In the genomic region with DNA sequence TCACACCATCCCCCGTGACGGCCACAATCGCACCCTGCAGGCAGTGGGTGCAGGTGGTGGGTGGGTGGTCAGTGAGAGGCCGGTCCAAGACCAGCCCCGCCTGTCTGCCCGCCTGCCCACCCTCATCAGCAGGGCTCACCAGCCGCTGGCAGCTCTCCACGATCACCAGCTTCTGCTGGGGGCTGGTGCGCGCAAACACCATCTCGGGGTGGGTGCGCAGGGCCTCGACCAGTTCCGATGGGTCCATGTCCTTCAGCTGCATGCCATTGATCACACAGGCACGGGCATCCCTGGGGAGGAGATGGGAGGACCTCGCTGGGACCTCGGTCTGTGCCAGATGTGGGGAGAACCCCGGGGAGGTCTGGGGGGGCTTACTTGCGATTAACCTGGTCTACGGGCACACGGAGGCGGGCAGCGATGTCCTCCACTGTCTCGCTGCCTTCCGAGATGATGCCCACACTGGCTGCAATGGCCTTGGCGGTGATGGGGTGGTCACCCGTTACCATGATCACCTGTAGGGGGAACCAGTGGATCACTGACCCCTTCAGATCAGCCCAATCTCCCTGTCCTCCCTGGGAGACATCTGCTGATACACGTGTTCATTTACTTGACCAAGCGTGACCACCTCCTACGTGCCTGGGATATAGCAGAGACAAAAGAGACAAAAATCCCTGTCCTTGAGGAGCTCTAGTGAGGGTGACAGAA, we compare ENCODE assay signal across 12 cellular contexts. TPM values are rescaled to one million over a fixed set of nuclear protein-coding genes. Genes with fewer than 3 reads are reported as not detected.
A peak's percentile ranks its signal among the peaks of the same experiment; 100 is the strongest.
DNase-seq lines count a peak whose midpoint lies in the region; ATAC-seq, FAIRE-seq and TF ChIP-seq lines count a peak whose summit lies in the region.
"Had no signal": no experiment of that assay in that cellular context is flagged by ENCODE, and none has a peak within 500 bp of the region (broad histone marks: within the 10 kb centered on the region; RNA-seq: fewer than 3 reads in every experiment).

No MANE protein-coding gene starts in this region.

- ATAC-seq in GM12878: peak; percentile 46
- ATAC-seq in GM21737 (IDR thresholded peaks at IDR 0.05; ENCODE audit: unreplicated experiment): no peak

- H3K27ac ChIP-seq in GM12878 (ENCODE audit: control insufficient read depth, insufficient read depth): no peak overlapping the region
- H3K27ac ChIP-seq: BLaER1 treated with 17β-estradiol and CSF1 and Interleukin-3, amounts not matched to agents 10 nM and 100 nM; thoracic aorta had no signal

- no peak for TF ChIP-seq POLR2A in NB4 (IDR thresholded peaks at IDR 0.05; ENCODE audit: extremely low read depth, insufficient read length)
- no peak for TF ChIP-seq POLR2A in GM12878 (IDR thresholded peaks at IDR 0.05; ENCODE audit: low read depth, low read length)

- DNase-seq in NCI-H1105 treated with DMSO at 0.1 percent for 48 hours (lab: John Stamatoyannopoulos, UW) (peak; percentile 15), NCI-H1105 (lab: John Stamatoyannopoulos, UW) (no peak), NB4 (ENCODE audit: low read depth) (peak; percentile 38), GM12878 (ENCODE audit: low read depth, low spot score) (no peak), renal cortical epithelial cell (ENCODE audit: low read depth) (peak; percentile 27), NCI-H187 treated with DMSO at 0.1 percent for 48 hours (lab: John Stamatoyannopoulos, UW) (no peak), NCI-H2081 treated with DMSO at 0.1 percent for 48 hours (lab: John Stamatoyannopoulos, UW) (no peak)
- DNase-seq: activated CD4-positive, CD25-positive, alpha-beta regulatory T cell treated with anti-CD3 and anti-CD28 coated beads, Interleukin-2, amount 50 U/mL, for 72 hours had no signal

- no peak overlapping the region for H3K9ac ChIP-seq in GM12878 (ENCODE audit: control insufficient read depth, insufficient read depth, low read length)
- H3K9ac ChIP-seq: BLaER1 treated with 17β-estradiol and CSF1 and Interleukin-3, amounts not matched to agents 10 nM and 100 nM had no signal

- no peak for FAIRE-seq in GM12878 (lab: Jason Lieb, UNC)

- intact Hi-C loops in GM12878 (cut with micrococcal nuclease; ENCODE audit: unreplicated experiment): no loop called here

- 60% methylated on average over 27 of the region's 30 CpGs for WGBS in GM12878 (ENCODE audit: insufficient coverage, insufficient replicate concordance, low lambda C conversion rate, missing lambda C conversion rate)

- no TSS peak for BruUV-seq in GM12878 (replicated peaks; lab: Mats Ljungman, UMichigan)

- peaks cover 23% of the 10 kb centered on the region for H3K4me1 ChIP-seq in GM12878 (ENCODE audit: control insufficient read depth, insufficient read depth, low read length)

- SMC1A ChIA-PET in GM12878 (lab: Charles Lee; ENCODE audit: uncharacterized antibody, unreplicated experiment): interaction anchor here (0.7 to 1.4 kb wide), 4 partner anchors 11 to 217 kb away, joined by 3 to 4 read pairs (median 3); no protein-coding TSS in a partner anchor

- H3K27me3 ChIP-seq in GM12878 (replicated peaks in 1 of 2; ENCODE audit: control insufficient read depth in 2 of 2, insufficient read depth in 2 of 2, low read length in 1 of 2): no peaks in the 10 kb centered on the region; a peak in 2 of 4 replicates

- no peak overlapping the region for H3K4me2 ChIP-seq in GM12878 (ENCODE audit: control insufficient read depth, insufficient read depth)
- H3K4me2 ChIP-seq: BLaER1 treated with 17β-estradiol and CSF1 and Interleukin-3, amounts not matched to agents 10 nM and 100 nM had no signal

- no peak overlapping the region for H3K4me3 ChIP-seq in NB4 (ENCODE audit: low read depth, low read length)
- H3K4me3 ChIP-seq in GM12878: no peak overlapping the region
- H3K4me3 ChIP-seq: BLaER1 treated with 17β-estradiol and CSF1 and Interleukin-3, amounts not matched to agents 10 nM and 100 nM; thoracic aorta had no signal

- H4K20me1 ChIP-seq in GM12878 (ENCODE audit: control insufficient read depth, insufficient read depth): no peaks in the 10 kb centered on the region

- POLR2A ChIA-PET in GM12878 (lab: Charles Lee): no interaction called here

- no peaks in the 10 kb centered on the region for H3K79me2 ChIP-seq in GM12878 (ENCODE audit: control insufficient read depth, insufficient read depth, low read length)

- in situ Hi-C loops in GM12878 (cut with MboI): no loop called here

- H3K36me3 ChIP-seq in GM12878 (ENCODE audit: control insufficient read depth in 2 of 2, insufficient read depth in 2 of 2, low read length in 1 of 2): no peaks in the 10 kb centered on the region; a peak in 1 of 4 replicates
- H3K36me3 ChIP-seq: thoracic aorta had no signal

- H3K9me3 ChIP-seq in GM12878 (replicated peaks; ENCODE audit: control insufficient read depth, insufficient read depth, low read length): no peaks in the 10 kb centered on the region; the same call in 2 of the 3 replicates
- H3K9me3 ChIP-seq: BLaER1 treated with 17β-estradiol and CSF1 and Interleukin-3, amounts not matched to agents 10 nM and 100 nM; thoracic aorta had no signal

- CTCF ChIA-PET in GM12878 (lab: Yijun Ruan, JAX): interaction anchor here (1.2 to 1.8 kb wide), 3 partner anchors 33 to 137 kb away, joined by 3 to 5 read pairs (median 4); no protein-coding TSS in a partner anchor

- no peak for TF ChIP-seq EP300 in GM12878 (IDR thresholded peaks at IDR 0.05; ENCODE audit: borderline replicate concordance in 1 of 2, control insufficient read depth in 1 of 2, low read depth in 2 of 2, low read length in 2 of 2)

- peak; percentile 31 for TF ChIP-seq RAD21 in GM12878 (IDR thresholded peaks at IDR 0.05; ENCODE audit: insufficient read depth, low read depth, low read length)

- RAD21 ChIA-PET in GM12878 (lab: Charles Lee; ENCODE audit: unreplicated experiment): no interaction called here

- H2AFZ ChIP-seq in GM12878 (ENCODE audit: control insufficient read depth, low read depth, low read length): no peak overlapping the region

- TF ChIP-seq CTCF in NB4 (IDR thresholded peaks at IDR 0.05; ENCODE audit: low read depth, low read length) (no peak), GM12878 (IDR thresholded peaks at IDR 0.05 in 2 of 3, conservative IDR thresholded peaks at IDR 0.05 in 1 of 3; ENCODE audit: control insufficient read depth in 2 of 3, extremely low read depth in 1 of 3, insufficient read depth in 1 of 3, low read depth in 3 of 3, low read length in 3 of 3) (peak; percentile 21 to 40 (median 21); a peak in 3 of 6 replicates)

RNA-seq across cellular contexts. Expression of a gene that starts 8.0 kb away (rescaled TPM):
- 5.0 and 5.2 TPM in 2 replicates for total RNA-seq in GM12878 (2013; cell fraction: nucleolus; rRNA removed)
- total RNA-seq in GM12878 (2014; rRNA removed): 0.11 TPM in 2 replicates
- not detected in 2 replicates for total RNA-seq in GM12878 (2014; rRNA removed; fragmentation: Illumina TruSeq; extraction: Trizol)
- 0.16 and 0.18 TPM in 2 replicates for total RNA-seq in GM12878 (2021)
- polyA plus RNA-seq in GM12878 (2011; ENCODE audit: low read depth): 1.3 TPM
- 0.69 and 1.5 TPM in 2 replicates for polyA plus RNA-seq in GM12878 (2011; rRNA removed)
- 1.2 and 3.4 TPM in 2 replicates for polyA plus RNA-seq in GM12878 (2011; cell fraction: cytosol; rRNA removed)
- 34.3 and 44.4 TPM in 2 replicates for polyA plus RNA-seq in GM12878 (2011; cell fraction: nucleus; rRNA removed)
- 2.2 and 2.3 TPM in 2 replicates for polyA plus RNA-seq in GM12878 (2012)
- 0.03 and 0.11 TPM in 2 replicates for polyA plus RNA-seq in GM12878 (2014; fragmentation: Illumina TruSeq; extraction: Trizol)
- polyA plus RNA-seq in GM12878 (2014; fragmentation: Nextera tagmentation; extraction: Ambion mirVana): under 1 TPM in 1 of 2 experiments, not detected in 1; 0.04 TPM
- polyA plus RNA-seq in GM12878 (2014; rRNA removed): 0.09 and 0.20 TPM in 2 replicates
- polyA plus RNA-seq in GM12878 (2016; fragmentation: Nextera tagmentation; extraction: Ambion mirVana): under 1 TPM in 1 of 2 experiments, not detected in 1; 0.13 TPM
- 0.88 and 0.93 TPM in 2 replicates for polyA minus RNA-seq in GM12878 (2011; rRNA and poly(A)+ RNA removed)
- not detected in 2 replicates for polyA minus RNA-seq in GM12878 (2011; cell fraction: cytosol; rRNA and poly(A)+ RNA removed)
- polyA minus RNA-seq in GM12878 (2011; cell fraction: nucleus; rRNA and poly(A)+ RNA removed): 1.7 and 2.1 TPM in 2 replicates
- total RNA-seq in renal cortical epithelial cell: not detected in 2 replicates
- total RNA-seq: pulmonary artery endothelial cell had no signal

RNA-seq across cellular contexts. Expression of a gene that starts 10.0 kb away (rescaled TPM):
- total RNA-seq in GM12878 (2013; cell fraction: nucleolus; rRNA removed): 29.3 and 30.3 TPM in 2 replicates
- total RNA-seq in GM12878 (2014; rRNA removed) (96.9 and 106 TPM in 2 replicates), GM12878 (2014; rRNA removed; fragmentation: Illumina TruSeq; extraction: Trizol) (54.7 and 55.2 TPM in 2 replicates), GM12878 (2021) (69.7 and 73.8 TPM in 2 replicates), renal cortical epithelial cell (76.1 and 93.6 TPM in 2 replicates)
- polyA plus RNA-seq in GM12878 (2011; ENCODE audit: low read depth): 63.1 TPM
- polyA plus RNA-seq in GM12878 (2011; rRNA removed) (47.2 and 84.8 TPM in 2 replicates), GM12878 (2014; fragmentation: Illumina TruSeq; extraction: Trizol) (69.3 and 71.8 TPM in 2 replicates), GM12878 (2014; fragmentation: Nextera tagmentation; extraction: Ambion mirVana) (10 to 100 TPM; 53.4 to 65.3 TPM), GM12878 (2014; rRNA removed) (119 and 131 TPM in 2 replicates), GM12878 (2016; fragmentation: Nextera tagmentation; extraction: Ambion mirVana) (100 to 1,000 TPM; 134 to 145 TPM)
- 121 and 147 TPM in 2 replicates for polyA plus RNA-seq in GM12878 (2011; cell fraction: cytosol; rRNA removed)
- polyA plus RNA-seq in GM12878 (2011; cell fraction: nucleus; rRNA removed): 70.7 and 89.4 TPM in 2 replicates
- 65.4 and 71.1 TPM in 2 replicates for polyA plus RNA-seq in GM12878 (2012)
- polyA minus RNA-seq in GM12878 (2011; rRNA and poly(A)+ RNA removed): 120 and 127 TPM in 2 replicates
- polyA minus RNA-seq in GM12878 (2011; cell fraction: cytosol; rRNA and poly(A)+ RNA removed): 29.3 and 32.1 TPM in 2 replicates
- 18.0 and 28.3 TPM in 2 replicates for polyA minus RNA-seq in GM12878 (2011; cell fraction: nucleus; rRNA and poly(A)+ RNA removed)

RNA-seq across cellular contexts. Expression of a gene that starts 22.2 kb away (rescaled TPM):
- total RNA-seq in GM12878 (2013; cell fraction: nucleolus; rRNA removed): not detected in 2 replicates
- total RNA-seq in GM12878 (2014; rRNA removed): not detected in 2 replicates
- not detected in 2 replicates for total RNA-seq in GM12878 (2014; rRNA removed; fragmentation: Illumina TruSeq; extraction: Trizol)
- total RNA-seq in GM12878 (2021): not detected in 2 replicates
- not detected for polyA plus RNA-seq in GM12878 (2011; ENCODE audit: low read depth)
- polyA plus RNA-seq in GM12878 (2011; rRNA removed): 0.08 TPM in 1 of 2 replicates, not detected in the other
- polyA plus RNA-seq in GM12878 (2011; cell fraction: cytosol; rRNA removed): 0.06 and 0.07 TPM in 2 replicates
- polyA plus RNA-seq in GM12878 (2011; cell fraction: nucleus; rRNA removed): not detected in 2 replicates
- not detected in 2 replicates for polyA plus RNA-seq in GM12878 (2012)
- polyA plus RNA-seq in GM12878 (2014; fragmentation: Illumina TruSeq; extraction: Trizol): not detected in 2 replicates
- not detected for polyA plus RNA-seq in GM12878 (2014; fragmentation: Nextera tagmentation; extraction: Ambion mirVana)
- not detected in 2 replicates for polyA plus RNA-seq in GM12878 (2014; rRNA removed)
- polyA plus RNA-seq in GM12878 (2016; fragmentation: Nextera tagmentation; extraction: Ambion mirVana): not detected
- polyA minus RNA-seq in GM12878 (2011; rRNA and poly(A)+ RNA removed): not detected in 2 replicates
- polyA minus RNA-seq in GM12878 (2011; cell fraction: cytosol; rRNA and poly(A)+ RNA removed): not detected in 2 replicates
- polyA minus RNA-seq in GM12878 (2011; cell fraction: nucleus; rRNA and poly(A)+ RNA removed): not detected in 2 replicates
- total RNA-seq in renal cortical epithelial cell: not detected in 2 replicates
- total RNA-seq: pulmonary artery endothelial cell, thoracic aorta had no signal

RNA-seq across cellular contexts. Expression of a gene that starts 27.3 kb away (rescaled TPM):
- 0.19 TPM in 1 of 2 replicates, not detected in the other for total RNA-seq in GM12878 (2013; cell fraction: nucleolus; rRNA removed)
- total RNA-seq in GM12878 (2014; rRNA removed) (not detected in 2 replicates), GM12878 (2014; rRNA removed; fragmentation: Illumina TruSeq; extraction: Trizol) (not detected in 2 replicates), GM12878 (2021) (not detected in 2 replicates), renal cortical epithelial cell (0.05 TPM in 1 of 2 replicates, not detected in the other)
- polyA plus RNA-seq in GM12878 (2011; ENCODE audit: low read depth): not detected
- polyA plus RNA-seq in GM12878 (2011; rRNA removed) (not detected in 2 replicates), GM12878 (2014; fragmentation: Illumina TruSeq; extraction: Trizol) (not detected in 2 replicates), GM12878 (2014; fragmentation: Nextera tagmentation; extraction: Ambion mirVana) (not detected), GM12878 (2014; rRNA removed) (0.09 TPM in 1 of 2 replicates, not detected in the other), GM12878 (2016; fragmentation: Nextera tagmentation; extraction: Ambion mirVana) (not detected)
- polyA plus RNA-seq in GM12878 (2011; cell fraction: cytosol; rRNA removed): not detected in 2 replicates
- 0.25 TPM in 1 of 2 replicates, not detected in the other for polyA plus RNA-seq in GM12878 (2011; cell fraction: nucleus; rRNA removed)
- polyA plus RNA-seq in GM12878 (2012): 0.18 and 0.32 TPM in 2 replicates
- not detected in 2 replicates for polyA minus RNA-seq in GM12878 (2011; rRNA and poly(A)+ RNA removed)
- not detected in 2 replicates for polyA minus RNA-seq in GM12878 (2011; cell fraction: cytosol; rRNA and poly(A)+ RNA removed)
- polyA minus RNA-seq in GM12878 (2011; cell fraction: nucleus; rRNA and poly(A)+ RNA removed): not detected in 2 replicates
- total RNA-seq: pulmonary artery endothelial cell had no signal

RNA-seq across cellular contexts. Expression of a gene that starts 30.5 kb away (rescaled TPM):
- total RNA-seq in GM12878 (2013; cell fraction: nucleolus; rRNA removed): not detected in 2 replicates
- not detected in 2 replicates for total RNA-seq in GM12878 (2014; rRNA removed)
- total RNA-seq in GM12878 (2014; rRNA removed; fragmentation: Illumina TruSeq; extraction: Trizol): not detected in 2 replicates
- not detected in 2 replicates for total RNA-seq in GM12878 (2021)
- not detected for polyA plus RNA-seq in GM12878 (2011; ENCODE audit: low read depth)
- polyA plus RNA-seq in GM12878 (2011; rRNA removed): not detected in 2 replicates
- polyA plus RNA-seq in GM12878 (2011; cell fraction: cytosol; rRNA removed): not detected in 2 replicates
- not detected in 2 replicates for polyA plus RNA-seq in GM12878 (2011; cell fraction: nucleus; rRNA removed)
- not detected in 2 replicates for polyA plus RNA-seq in GM12878 (2012)
- not detected in 2 replicates for polyA plus RNA-seq in GM12878 (2014; fragmentation: Illumina TruSeq; extraction: Trizol)
- not detected for polyA plus RNA-seq in GM12878 (2014; fragmentation: Nextera tagmentation; extraction: Ambion mirVana)
- not detected in 2 replicates for polyA plus RNA-seq in GM12878 (2014; rRNA removed)
- polyA plus RNA-seq in GM12878 (2016; fragmentation: Nextera tagmentation; extraction: Ambion mirVana): not detected
- polyA minus RNA-seq in GM12878 (2011; rRNA and poly(A)+ RNA removed): not detected in 2 replicates
- not detected in 2 replicates for polyA minus RNA-seq in GM12878 (2011; cell fraction: cytosol; rRNA and poly(A)+ RNA removed)
- polyA minus RNA-seq in GM12878 (2011; cell fraction: nucleus; rRNA and poly(A)+ RNA removed): not detected in 2 replicates
- total RNA-seq in renal cortical epithelial cell: not detected in 2 replicates
- total RNA-seq: pulmonary artery endothelial cell, thoracic aorta had no signal

Comparison
In these comparisons a context has a peak if more than half of its experiments do, and no peak if none do; other contexts are left out.
1. DNase-seq: peak in NCI-H1105 treated with DMSO at 0.1 percent for 48 hours (single experiment), NB4 (single experiment) and renal cortical epithelial cell (single experiment); none in NCI-H1105 (single experiment), GM12878 (single experiment), NCI-H187 treated with DMSO at 0.1 percent for 48 hours (single experiment) and NCI-H2081 treated with DMSO at 0.1 percent for 48 hours (single experiment).